ENCODE assay signal across 12 cellular contexts in genomic region chr5:37665889-37666288, GRCh38.
DNase-seq lines count a peak whose midpoint lies in the region; ATAC-seq and TF ChIP-seq lines count a peak whose summit lies in the region.
"Had no signal": no experiment of that assay in that cellular context is flagged by ENCODE, and none has a peak within 500 bp of the region (broad histone marks: within the 10 kb centered on the region; RNA-seq: fewer than 3 reads in every experiment).

No MANE protein-coding gene starts in this region.

- DNase-seq in DMS 273 treated with DMSO at 0.1 percent for 48 hours (lab: John Stamatoyannopoulos, UW) (peak; percentile 59), NCI-H524 (lab: John Stamatoyannopoulos, UW) (peak; percentile 90 to 91), Right ventricle myocardium superior (peak; percentile 71), ovary (peak; percentile 15 to 70 (median 49)), amniotic stem cell (lab: John Stamatoyannopoulos, UW) (no peak), SK-N-DZ (ENCODE audit: low spot score) (no peak), NAMALWA (ENCODE audit: low spot score) (no peak), KG1 (lab: John Stamatoyannopoulos, UW) (no peak)
- DNase-seq: NCI-H748 treated with DMSO at 0.1 percent for 48 hours, WERI-Rb-1 had no signal

- no peak for TF ChIP-seq CTCF in ovary (IDR thresholded peaks at IDR 0.05)

- H3K27me3 ChIP-seq in ovary, result no peaks in the 10 kb centered on the region
- H3K27me3 ChIP-seq: BLaER1 had no signal

- peak; percentile 96 for ATAC-seq in Right ventricle myocardium superior (ENCODE audit: poor library complexity)
- ATAC-seq: GM12878 had no signal

- 28 to 58% (median 28%) methylated on average over 12 of the region's 12 CpGs for WGBS in ovary, 3 donors

- H3K36me3 ChIP-seq in ovary, result no peaks in the 10 kb centered on the region
- H3K36me3 ChIP-seq: BLaER1, WERI-Rb-1 had no signal

- H3K9me3 ChIP-seq in ovary, result no peaks in the 10 kb centered on the region
- H3K9me3 ChIP-seq: BLaER1 had no signal

- TF ChIP-seq POLR2A in ovary (IDR thresholded peaks at IDR 0.05), result no peak

- no peak for TF ChIP-seq EP300 in ovary (IDR thresholded peaks at IDR 0.05)

- intact Hi-C loops in Right ventricle myocardium superior (cut with DNase I) (no loop called here), ovary (cut with DNase I) (no loop called here)

- peaks cover 11% of the 10 kb centered on the region for H3K4me1 ChIP-seq in ovary (ENCODE audit: insufficient read depth)
- H3K4me1 ChIP-seq: BLaER1 had no signal

- no peak overlapping the region for H3K4me3 ChIP-seq in ovary
- H3K4me3 ChIP-seq: BLaER1, GM12878 had no signal

- H3K27ac ChIP-seq in ovary, result no peak overlapping the region
- H3K27ac ChIP-seq: BLaER1, WERI-Rb-1 had no signal

Comparison
In these comparisons a context has a peak if more than half of its experiments do, and no peak if none do; other contexts are left out.
1. DNase-seq: peak in DMS 273 treated with DMSO at 0.1 percent for 48 hours (single experiment), NCI-H524 (2 of 2), Right ventricle myocardium superior (single experiment) and ovary (5 of 5); none in amniotic stem cell (single experiment), SK-N-DZ (single experiment), NAMALWA (single experiment) and KG1 (single experiment).